ENCODE assay signal across 23 cellular contexts in genomic region chr1:86104606-86105532, GRCh38. TPM values are rescaled to one million over a fixed set of nuclear protein-coding genes. Genes with fewer than 3 reads are reported as not detected.
DNase-seq lines count a peak whose midpoint lies in the region; ATAC-seq, FAIRE-seq and TF ChIP-seq lines count a peak whose summit lies in the region.
"Had no signal": no experiment of that assay in that cellular context is flagged by ENCODE, and none has a peak within 500 bp of the region (broad histone marks: within the 10 kb centered on the region; RNA-seq: fewer than 3 reads in every experiment).

No MANE protein-coding gene starts in this region.

- H3K4me2 ChIP-seq in PC-9 (0 out of 2 replicates have a peak overlapping the region, but pooled peaks have one; percentile 6), osteoblast (ENCODE audit: insufficient read depth, low read length) (no peak overlapping the region)
- H3K4me2 ChIP-seq: A549, SK-N-SH had no signal

- no peak for TF ChIP-seq POLR2A in upper lobe of left lung (IDR thresholded peaks at IDR 0.05)

- BruUV-seq in PC-9 (replicated peaks; lab: Mats Ljungman, UMichigan), result no TSS peak

- H4K20me1 ChIP-seq in PC-9 (ENCODE audit: insufficient read depth) (no peaks in the 10 kb centered on the region), osteoblast (ENCODE audit: insufficient read depth, low read length) (no peaks in the 10 kb centered on the region)

- 64 to 83% methylated on average over 12 of the region's 12 CpGs for WGBS in upper lobe of left lung, 2 donors
- WGBS in small intestine, 3 donors, result 52 to 77% (median 61%) methylated on average over 12 of the region's 12 CpGs

- H3F3A ChIP-seq in PC-9 (ENCODE audit: insufficient read depth, low read depth), result peaks cover 3% of the 10 kb centered on the region; the same call in 1 of the 2 replicates

- H3K27ac Mint-ChIP-seq in activated naive CD8-positive, alpha-beta T cell treated with anti-CD3 and anti-CD28 coated beads, Interleukin-2, amount 50 U/mL, for 24 hours, result no peak overlapping the region
- no peak overlapping the region for H3K27ac Mint-ChIP-seq in activated naive CD8-positive, alpha-beta T cell treated with anti-CD3 and anti-CD28 coated beads for 36 hours
- H3K27ac Mint-ChIP-seq: activated CD4-positive, alpha-beta T cell treated with anti-CD3 and anti-CD28 coated beads, Interleukin-2, amount 10 ng/mL, durations not matched to agents 7 days and 5 days had no signal

- ATAC-seq in activated naive CD8-positive, alpha-beta T cell treated with anti-CD3 and anti-CD28 coated beads, Interleukin-2, amount 50 U/mL, for 24 hours, result peak; percentile 40
- ATAC-seq in upper lobe of left lung (ENCODE audit: low FRiP score in 2 of 2) (peak; percentile 23 to 66), GM18519 (IDR thresholded peaks at IDR 0.05; ENCODE audit: low FRiP score, unreplicated experiment) (no peak)
- ATAC-seq: A549, psoas muscle had no signal

- intact Hi-C loops in PC-9 (cut with micrococcal nuclease; ENCODE audit: unreplicated experiment), result no loop called here

- H3K4me3 Mint-ChIP-seq in activated naive CD8-positive, alpha-beta T cell treated with anti-CD3 and anti-CD28 coated beads, Interleukin-2, amount 50 U/mL, for 24 hours, result no peak overlapping the region
- no peak overlapping the region for H3K4me3 Mint-ChIP-seq in activated naive CD8-positive, alpha-beta T cell treated with anti-CD3 and anti-CD28 coated beads for 36 hours
- H3K4me3 Mint-ChIP-seq: activated CD4-positive, alpha-beta T cell treated with anti-CD3 and anti-CD28 coated beads, Interleukin-2, amount 10 ng/mL, durations not matched to agents 7 days and 5 days had no signal

- FAIRE-seq in small intestine (lab: Jason Lieb, UNC), result no peak
- FAIRE-seq: A549, frontal cortex had no signal

- H3K27me3 ChIP-seq in PC-9 (ENCODE audit: insufficient read depth, low read depth), result no peaks in the 10 kb centered on the region
- H3K27me3 ChIP-seq in upper lobe of left lung, result no peaks in the 10 kb centered on the region
- H3K27me3 ChIP-seq in osteoblast (ENCODE audit: insufficient read depth, low read length), result no peaks in the 10 kb centered on the region
- H3K27me3 ChIP-seq in small intestine (ENCODE audit: control insufficient read depth in 2 of 2, insufficient read depth in 2 of 2, low read length in 2 of 2), result no peaks in the 10 kb centered on the region
- H3K27me3 ChIP-seq: uterus had no signal

- no peaks in the 10 kb centered on the region for H3K4me1 Mint-ChIP-seq in activated naive CD8-positive, alpha-beta T cell treated with anti-CD3 and anti-CD28 coated beads, Interleukin-2, amount 50 U/mL, for 24 hours
- no peaks in the 10 kb centered on the region for H3K4me1 Mint-ChIP-seq in activated naive CD8-positive, alpha-beta T cell treated with anti-CD3 and anti-CD28 coated beads for 36 hours
- H3K4me1 Mint-ChIP-seq: activated CD4-positive, alpha-beta T cell treated with anti-CD3 and anti-CD28 coated beads, Interleukin-2, amount 10 ng/mL, durations not matched to agents 7 days and 5 days had no signal

- no peaks in the 10 kb centered on the region for H3K27me3 Mint-ChIP-seq in activated naive CD8-positive, alpha-beta T cell treated with anti-CD3 and anti-CD28 coated beads, Interleukin-2, amount 50 U/mL, for 24 hours
- no peaks in the 10 kb centered on the region for H3K27me3 Mint-ChIP-seq in activated naive CD8-positive, alpha-beta T cell treated with anti-CD3 and anti-CD28 coated beads for 36 hours
- H3K27me3 Mint-ChIP-seq: activated CD4-positive, alpha-beta T cell treated with anti-CD3 and anti-CD28 coated beads, Interleukin-2, amount 10 ng/mL, durations not matched to agents 7 days and 5 days had no signal

- no peak overlapping the region for H3K27ac ChIP-seq in PC-9
- no peak overlapping the region for H3K27ac ChIP-seq in upper lobe of left lung
- H3K27ac ChIP-seq in osteoblast (ENCODE audit: low read depth, low read length), result no peak overlapping the region
- no peak overlapping the region for H3K27ac ChIP-seq in small intestine (ENCODE audit: low read depth in 1 of 2, low read length in 1 of 2)
- H3K27ac ChIP-seq: A549, lower lobe of right lung, psoas muscle, uterus had no signal

- TF ChIP-seq CTCF in PC-9 (conservative IDR thresholded peaks at IDR 0.05) (no peak), upper lobe of left lung (IDR thresholded peaks at IDR 0.05) (no peak), osteoblast (IDR thresholded peaks at IDR 0.05; ENCODE audit: extremely low read depth, low read depth, low read length) (no peak)

- H3K36me3 ChIP-seq in PC-9 (ENCODE audit: low read depth) (no peaks in the 10 kb centered on the region), upper lobe of left lung (no peaks in the 10 kb centered on the region), osteoblast (ENCODE audit: insufficient read depth, low read length) (no peaks in the 10 kb centered on the region), small intestine (ENCODE audit: control insufficient read depth in 2 of 2, insufficient read depth in 2 of 2, low read length in 2 of 2) (no peaks in the 10 kb centered on the region)
- H3K36me3 ChIP-seq: lower lobe of right lung, uterus had no signal

- H3K4me3 ChIP-seq in PC-9, result no peak overlapping the region
- H3K4me3 ChIP-seq in upper lobe of left lung, result no peak overlapping the region
- H3K4me3 ChIP-seq in osteoblast (ENCODE audit: insufficient read depth, low read length), result no peak overlapping the region
- H3K4me3 ChIP-seq in small intestine (ENCODE audit: low read depth in 1 of 2, low read length in 2 of 2), result no peak overlapping the region
- H3K4me3 ChIP-seq: A549, lower lobe of right lung, psoas muscle, uterus had no signal

- H3K4me1 ChIP-seq in PC-9 (replicated peaks; ENCODE audit: insufficient read depth), result peaks cover 8% of the 10 kb centered on the region; the same call in 1 of the 2 replicates
- H3K4me1 ChIP-seq in upper lobe of left lung, result no peaks in the 10 kb centered on the region
- H3K4me1 ChIP-seq in osteoblast (ENCODE audit: insufficient read depth, low read length), result no peaks in the 10 kb centered on the region
- no peaks in the 10 kb centered on the region for H3K4me1 ChIP-seq in small intestine (ENCODE audit: control insufficient read depth in 2 of 2, insufficient read depth in 1 of 2, low read depth in 1 of 2, low read length in 1 of 2)
- H3K4me1 ChIP-seq: A549, lower lobe of right lung, psoas muscle, uterus had no signal

- no peaks in the 10 kb centered on the region for H3K79me2 ChIP-seq in PC-9 (ENCODE audit: low read depth)
- H3K79me2 ChIP-seq in osteoblast (ENCODE audit: insufficient read depth, low read length), result no peaks in the 10 kb centered on the region

- H2AFZ ChIP-seq in PC-9 (peak overlapping the region; percentile 35; the same call in 1 of the 2 replicates), osteoblast (ENCODE audit: low read length) (no peak overlapping the region)

- H3K9me3 ChIP-seq in PC-9 (ENCODE audit: insufficient read depth, low read depth) (peaks cover 7% of the 10 kb centered on the region; the same call in 1 of the 2 replicates), upper lobe of left lung (no peaks in the 10 kb centered on the region), osteoblast (ENCODE audit: low read depth, low read length) (no peaks in the 10 kb centered on the region), small intestine (ENCODE audit: control insufficient read depth, low read depth) (no peaks in the 10 kb centered on the region)
- H3K9me3 ChIP-seq: A549, lower lobe of right lung, psoas muscle, SK-N-SH, uterus had no signal

- no peaks in the 10 kb centered on the region for H3K9me3 Mint-ChIP-seq in activated naive CD8-positive, alpha-beta T cell treated with anti-CD3 and anti-CD28 coated beads, Interleukin-2, amount 50 U/mL, for 24 hours
- no peaks in the 10 kb centered on the region for H3K9me3 Mint-ChIP-seq in activated naive CD8-positive, alpha-beta T cell treated with anti-CD3 and anti-CD28 coated beads for 36 hours
- H3K9me3 Mint-ChIP-seq: activated CD4-positive, alpha-beta T cell treated with anti-CD3 and anti-CD28 coated beads, Interleukin-2, amount 10 ng/mL, durations not matched to agents 7 days and 5 days had no signal

- CTCF ChIA-PET in PC-9 (lab: Charles Lee), result no interaction called here

- POLR2A ChIA-PET in PC-9 (lab: Charles Lee; ENCODE audit: unreplicated experiment), result no interaction called here

- no peak for TF ChIP-seq EP300 in upper lobe of left lung (IDR thresholded peaks at IDR 0.05)

- no peaks in the 10 kb centered on the region for H3K9me2 ChIP-seq in PC-9 (ENCODE audit: insufficient read depth)
- H3K9me2 ChIP-seq: SK-N-SH had no signal

- H3K36me3 Mint-ChIP-seq in activated naive CD8-positive, alpha-beta T cell treated with anti-CD3 and anti-CD28 coated beads, Interleukin-2, amount 50 U/mL, for 24 hours (ENCODE audit: low read depth), result no peaks in the 10 kb centered on the region
- no peaks in the 10 kb centered on the region for H3K36me3 Mint-ChIP-seq in activated naive CD8-positive, alpha-beta T cell treated with anti-CD3 and anti-CD28 coated beads for 36 hours

- no peak for DNase-seq in activated naive CD8-positive, alpha-beta T cell treated with anti-CD3 and anti-CD28 coated beads, Interleukin-2, amount 50 U/mL, for 24 hours
- DNase-seq in activated naive CD8-positive, alpha-beta T cell treated with anti-CD3 and anti-CD28 coated beads for 36 hours, result no peak
- DNase-seq in PC-9 (peak; percentile 53 to 69), kidney tubule cell (ENCODE audit: low spot score) (peak; percentile 6), upper lobe of left lung (peak in 1 of 2 donors; percentile 27), osteoblast (ENCODE audit: insufficient read length, low spot score, missing footprints) (no peak), small intestine (no peak)
- DNase-seq: activated CD4-positive, alpha-beta T cell treated with anti-CD3 and anti-CD28 coated beads, Interleukin-2, amount 10 ng/mL, durations not matched to agents 7 days and 5 days; activated CD8-positive, alpha-beta memory T cell treated with anti-CD3 and anti-CD28 coated beads, Interleukin-2, amount 50 U/mL, for 48 hours; activated naive CD4-positive, alpha-beta T cell; C1 segment of cervical spinal cord; Kasumi-1; lower lobe of right lung; NCI-H1436; NCI-H226; psoas muscle; SK-N-SH; stimulated activated naive CD4-positive, alpha-beta T cell; uterus had no signal

RNA-seq across cellular contexts. Expression of gene COL24A1, which starts 51.7 kb away (rescaled TPM):
- total RNA-seq in activated naive CD8-positive, alpha-beta T cell treated with anti-CD3 and anti-CD28 coated beads for 36 hours, result not detected
- total RNA-seq in PC-9 (2021) (0.08 and 0.15 TPM in 2 replicates), upper lobe of left lung (1 to 10 TPM in 2 of 6 donors, under 1 TPM in 4; 0.30 to 2.1 (median 0.68) TPM), osteoblast (1.1 and 1.8 TPM in 2 replicates)
- under 1 TPM in 2 of 3 donors, not detected in 1; 0.07 to 0.27 TPM for polyA plus RNA-seq in small intestine
- total RNA-seq: activated CD4-positive, alpha-beta T cell treated with anti-CD3 and anti-CD28 coated beads, Interleukin-2, amount 10 ng/mL, durations not matched to agents 7 days and 5 days; HT1080 had no signal
- polyA plus RNA-seq: SK-N-SH had no signal

Comparison
In these comparisons a context has a peak if more than half of its experiments do, and no peak if none do; other contexts are left out.
1. DNase-seq: peak in PC-9 (2 of 2) and kidney tubule cell (single experiment); none in activated naive CD8-positive, alpha-beta T cell treated with anti-CD3 and anti-CD28 coated beads, Interleukin-2, amount 50 U/mL, for 24 hours (single experiment), activated naive CD8-positive, alpha-beta T cell treated with anti-CD3 and anti-CD28 coated beads for 36 hours (single experiment), osteoblast (single experiment) and small intestine (single experiment).